1 cellular context compared by ENCODE assay signal in the genomic region with DNA sequence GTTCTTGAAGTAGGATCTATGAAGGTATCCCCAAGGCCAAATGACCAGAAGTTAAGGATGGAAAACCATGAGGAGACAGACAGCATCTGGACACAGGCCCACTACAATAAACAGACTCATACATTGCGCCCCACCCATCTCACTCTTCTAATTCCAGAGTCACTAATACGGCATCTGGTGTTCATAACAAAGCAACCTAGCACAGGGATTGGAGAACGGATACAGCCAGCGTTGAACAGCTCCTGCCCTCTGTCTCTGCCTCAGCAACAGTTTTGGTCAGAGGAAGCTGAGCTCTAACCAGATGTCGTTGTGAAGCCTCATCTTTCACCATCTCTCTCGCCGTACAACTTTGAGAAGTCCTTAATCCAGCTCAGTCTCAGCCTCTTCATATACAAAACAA.
TF ChIP-seq lines count a peak whose summit lies in the region.

No MANE protein-coding gene starts in this region.

TF ChIP-seq in IMR-90, 13 proteins besides CTCF, POLR2A, EP300 and RAD21:
- TF ChIP-seq MAFK (IDR thresholded peaks at IDR 0.05; ENCODE audit: low read depth, low read length) = peak; percentile 26; the same call in 1 of the 2 replicates
- TF ChIP-seq MAZ (IDR thresholded peaks at IDR 0.05; ENCODE audit: borderline replicate concordance, low read depth, low read length) = peak; percentile 38; the same call in 1 of the 2 replicates
- no peak for TF ChIP-seq CHD1 (IDR thresholded peaks at IDR 0.05; ENCODE audit: low read depth, low read length)
- no peak for TF ChIP-seq RCOR1 (IDR thresholded peaks at IDR 0.05; ENCODE audit: insufficient replicate concordance, low read length)
- TF ChIP-seq NFE2L2 (IDR thresholded peaks at IDR 0.05; ENCODE audit: low read depth, low read length) = no peak
- TF ChIP-seq FOS (IDR thresholded peaks at IDR 0.05; ENCODE audit: low read depth, low read length) = no peak
- TF ChIP-seq RFX5 (IDR thresholded peaks at IDR 0.05; ENCODE audit: low read depth, low read length) = peak; percentile 54
- 0 out of 2 replicates have a peak, but pooled peaks have one; percentile 9 for TF ChIP-seq CEBPB (IDR thresholded peaks at IDR 0.05; ENCODE audit: low read depth, low read length)
- TF ChIP-seq, protein P1, sequence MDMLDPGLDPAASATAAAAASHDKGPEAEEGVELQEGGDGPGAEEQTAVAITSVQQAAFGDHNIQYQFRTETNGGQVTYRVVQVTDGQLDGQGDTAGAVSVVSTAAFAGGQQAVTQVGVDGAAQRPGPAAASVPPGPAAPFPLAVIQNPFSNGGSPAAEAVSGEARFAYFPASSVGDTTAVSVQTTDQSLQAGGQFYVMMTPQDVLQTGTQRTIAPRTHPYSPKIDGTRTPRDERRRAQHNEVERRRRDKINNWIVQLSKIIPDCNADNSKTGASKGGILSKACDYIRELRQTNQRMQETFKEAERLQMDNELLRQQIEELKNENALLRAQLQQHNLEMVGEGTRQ (IDR thresholded peaks at IDR 0.05; ENCODE audit: low read depth, low read length) = no peak
- no peak for TF ChIP-seq BHLHE40 (IDR thresholded peaks at IDR 0.05; ENCODE audit: low read depth, low read length)
- TF ChIP-seq MXI1 (IDR thresholded peaks at IDR 0.05; ENCODE audit: borderline replicate concordance, low read depth, low read length) = peak; percentile 33; the same call in 1 of the 2 replicates
- TF ChIP-seq, protein P2, sequence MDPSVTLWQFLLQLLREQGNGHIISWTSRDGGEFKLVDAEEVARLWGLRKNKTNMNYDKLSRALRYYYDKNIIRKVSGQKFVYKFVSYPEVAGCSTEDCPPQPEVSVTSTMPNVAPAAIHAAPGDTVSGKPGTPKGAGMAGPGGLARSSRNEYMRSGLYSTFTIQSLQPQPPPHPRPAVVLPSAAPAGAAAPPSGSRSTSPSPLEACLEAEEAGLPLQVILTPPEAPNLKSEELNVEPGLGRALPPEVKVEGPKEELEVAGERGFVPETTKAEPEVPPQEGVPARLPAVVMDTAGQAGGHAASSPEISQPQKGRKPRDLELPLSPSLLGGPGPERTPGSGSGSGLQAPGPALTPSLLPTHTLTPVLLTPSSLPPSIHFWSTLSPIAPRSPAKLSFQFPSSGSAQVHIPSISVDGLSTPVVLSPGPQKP (IDR thresholded peaks at IDR 0.05; ENCODE audit: borderline replicate concordance, low read depth, low read length) = no peak
- TF ChIP-seq SMC3 (IDR thresholded peaks at IDR 0.05; ENCODE audit: low read depth, low read length) = peak; percentile 2; the same call in 1 of the 2 replicates
